In genomic region chr2:143762176-143762928, GRCh38 we compare ENCODE assay signal across 1 cellular context.
TF ChIP-seq lines count a peak whose summit lies in the region.

No MANE protein-coding gene starts in this region.

TF ChIP-seq in WTC11, 78 proteins besides CTCF, POLR2A, EP300 and RAD21 (continued from another document):
- peak; percentile 82 for TF ChIP-seq TEAD1 (CRISPR knock-in tag; IDR thresholded peaks at IDR 0.05)
- no peak for TF ChIP-seq ARID4B (CRISPR knock-in tag; IDR thresholded peaks at IDR 0.05; ENCODE audit: borderline replicate concordance)
- 0 out of 2 replicates have a peak, but pooled peaks have one; percentile 29 for TF ChIP-seq ZNF232 (CRISPR knock-in tag; IDR thresholded peaks at IDR 0.05)
- TF ChIP-seq FOXJ3 (CRISPR knock-in tag; IDR thresholded peaks at IDR 0.05; ENCODE audit: borderline replicate concordance) = no peak
- TF ChIP-seq GABPB1 (CRISPR knock-in tag; IDR thresholded peaks at IDR 0.05) = no peak
